In the genomic region with DNA sequence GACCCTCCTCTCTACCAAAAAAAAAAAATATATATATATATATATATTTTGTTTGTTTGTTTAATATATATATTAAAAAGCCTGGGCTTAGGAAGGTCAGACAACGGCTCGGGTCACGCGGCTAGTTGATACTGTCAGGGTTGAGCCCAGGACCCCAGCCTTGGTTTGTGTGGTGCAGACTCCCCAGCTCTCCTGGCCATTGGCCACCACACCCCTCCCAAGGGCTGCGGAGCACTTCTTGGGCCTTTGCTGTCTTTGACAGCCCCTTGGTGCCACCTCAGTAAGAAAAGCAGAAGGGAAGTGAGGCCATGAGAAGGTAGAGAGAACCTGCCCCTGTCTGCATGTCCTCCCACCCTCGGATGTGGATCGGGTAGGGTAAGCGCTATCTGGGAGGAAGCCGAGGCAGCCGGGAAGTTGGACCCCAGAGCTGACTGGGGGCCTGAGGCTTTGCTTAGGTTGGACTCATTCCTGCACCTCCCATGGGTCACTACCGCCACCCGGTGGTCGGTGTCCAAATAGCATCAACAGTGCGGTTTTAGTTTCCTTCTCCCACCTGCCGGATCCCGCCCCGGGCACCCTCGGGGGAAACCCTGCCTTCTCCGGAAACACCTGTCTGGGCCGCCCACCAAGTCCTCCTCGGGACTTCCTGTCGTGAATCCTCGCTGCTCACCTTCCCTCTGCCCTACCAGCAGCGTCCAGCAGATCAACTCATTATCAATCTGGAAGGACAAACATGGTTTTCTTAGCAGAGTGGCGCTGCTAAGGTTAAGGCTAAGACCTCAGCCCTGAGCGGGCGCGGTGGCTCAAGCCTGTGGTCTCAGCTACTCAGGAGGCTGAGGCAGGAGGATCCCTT, we compare ENCODE assay signal across 1 cellular context.
TF ChIP-seq lines count a peak whose summit lies in the region.

No MANE protein-coding gene starts in this region.

TF ChIP-seq in HepG2, 621 proteins besides CTCF, POLR2A, EP300 and RAD21 (continued from another document and continues in another):
- TF ChIP-seq ZNF484 (CRISPR knock-in tag; IDR thresholded peaks at IDR 0.05; ENCODE audit: borderline replicate concordance, low read depth): no peak
- TF ChIP-seq, protein P1, sequence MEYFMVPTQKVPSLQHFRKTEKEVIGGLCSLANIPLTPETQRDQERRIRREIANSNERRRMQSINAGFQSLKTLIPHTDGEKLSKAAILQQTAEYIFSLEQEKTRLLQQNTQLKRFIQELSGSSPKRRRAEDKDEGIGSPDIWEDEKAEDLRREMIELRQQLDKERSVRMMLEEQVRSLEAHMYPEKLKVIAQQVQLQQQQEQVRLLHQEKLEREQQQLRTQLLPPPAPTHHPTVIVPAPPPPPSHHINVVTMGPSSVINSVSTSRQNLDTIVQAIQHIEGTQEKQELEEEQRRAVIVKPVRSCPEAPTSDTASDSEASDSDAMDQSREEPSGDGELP (IDR thresholded peaks at IDR 0.05; ENCODE audit: borderline replicate concordance, low read depth): peak; percentile 52; the same call in 1 of the 2 replicates
- TF ChIP-seq, protein P2, sequence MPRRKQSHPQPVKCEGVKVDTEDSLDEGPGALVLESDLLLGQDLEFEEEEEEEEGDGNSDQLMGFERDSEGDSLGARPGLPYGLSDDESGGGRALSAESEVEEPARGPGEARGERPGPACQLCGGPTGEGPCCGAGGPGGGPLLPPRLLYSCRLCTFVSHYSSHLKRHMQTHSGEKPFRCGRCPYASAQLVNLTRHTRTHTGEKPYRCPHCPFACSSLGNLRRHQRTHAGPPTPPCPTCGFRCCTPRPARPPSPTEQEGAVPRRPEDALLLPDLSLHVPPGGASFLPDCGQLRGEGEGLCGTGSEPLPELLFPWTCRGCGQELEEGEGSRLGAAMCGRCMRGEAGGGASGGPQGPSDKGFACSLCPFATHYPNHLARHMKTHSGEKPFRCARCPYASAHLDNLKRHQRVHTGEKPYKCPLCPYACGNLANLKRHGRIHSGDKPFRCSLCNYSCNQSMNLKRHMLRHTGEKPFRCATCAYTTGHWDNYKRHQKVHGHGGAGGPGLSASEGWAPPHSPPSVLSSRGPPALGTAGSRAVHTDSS (CRISPR knock-in tag; conservative IDR thresholded peaks at IDR 0.05): no peak
- no peak for TF ChIP-seq POGZ (CRISPR knock-in tag; IDR thresholded peaks at IDR 0.05)
- TF ChIP-seq ISL2 (CRISPR knock-in tag; IDR thresholded peaks at IDR 0.05): no peak
- TF ChIP-seq ZC3H13 (CRISPR knock-in tag; IDR thresholded peaks at IDR 0.05): no peak
- TF ChIP-seq, protein P3, sequence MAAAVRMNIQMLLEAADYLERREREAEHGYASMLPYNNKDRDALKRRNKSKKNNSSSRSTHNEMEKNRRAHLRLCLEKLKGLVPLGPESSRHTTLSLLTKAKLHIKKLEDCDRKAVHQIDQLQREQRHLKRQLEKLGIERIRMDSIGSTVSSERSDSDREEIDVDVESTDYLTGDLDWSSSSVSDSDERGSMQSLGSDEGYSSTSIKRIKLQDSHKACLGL (CRISPR knock-in tag; IDR thresholded peaks at IDR 0.05): 0 out of 2 replicates have a peak, but pooled peaks have one; percentile 36
- TF ChIP-seq SP5 (CRISPR knock-in tag; IDR thresholded peaks at IDR 0.05; ENCODE audit: borderline replicate concordance, low read depth): no peak
- TF ChIP-seq GATAD2A (CRISPR knock-in tag; IDR thresholded peaks at IDR 0.05): peak; percentile 50
- TF ChIP-seq ZNF724P (CRISPR knock-in tag; IDR thresholded peaks at IDR 0.05; ENCODE audit: borderline replicate concordance): no peak
- TF ChIP-seq, protein P4, sequence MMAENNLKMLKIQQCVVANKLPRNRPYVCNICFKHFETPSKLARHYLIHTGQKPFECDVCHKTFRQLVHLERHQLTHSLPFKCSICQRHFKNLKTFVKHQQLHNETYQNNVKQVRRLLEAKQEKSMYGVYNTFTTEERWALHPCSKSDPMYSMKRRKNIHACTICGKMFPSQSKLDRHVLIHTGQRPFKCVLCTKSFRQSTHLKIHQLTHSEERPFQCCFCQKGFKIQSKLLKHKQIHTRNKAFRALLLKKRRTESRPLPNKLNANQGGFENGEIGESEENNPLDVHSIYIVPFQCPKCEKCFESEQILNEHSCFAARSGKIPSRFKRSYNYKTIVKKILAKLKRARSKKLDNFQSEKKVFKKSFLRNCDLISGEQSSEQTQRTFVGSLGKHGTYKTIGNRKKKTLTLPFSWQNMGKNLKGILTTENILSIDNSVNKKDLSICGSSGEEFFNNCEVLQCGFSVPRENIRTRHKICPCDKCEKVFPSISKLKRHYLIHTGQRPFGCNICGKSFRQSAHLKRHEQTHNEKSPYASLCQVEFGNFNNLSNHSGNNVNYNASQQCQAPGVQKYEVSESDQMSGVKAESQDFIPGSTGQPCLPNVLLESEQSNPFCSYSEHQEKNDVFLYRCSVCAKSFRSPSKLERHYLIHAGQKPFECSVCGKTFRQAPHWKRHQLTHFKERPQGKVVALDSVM (CRISPR knock-in tag; IDR thresholded peaks at IDR 0.05): peak; percentile 74
- TF ChIP-seq, protein P5, sequence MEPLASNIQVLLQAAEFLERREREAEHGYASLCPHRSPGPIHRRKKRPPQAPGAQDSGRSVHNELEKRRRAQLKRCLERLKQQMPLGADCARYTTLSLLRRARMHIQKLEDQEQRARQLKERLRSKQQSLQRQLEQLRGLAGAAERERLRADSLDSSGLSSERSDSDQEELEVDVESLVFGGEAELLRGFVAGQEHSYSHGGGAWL (CRISPR knock-in tag; IDR thresholded peaks at IDR 0.05): no peak
- no peak for TF ChIP-seq DNMT1 (CRISPR knock-in tag; IDR thresholded peaks at IDR 0.05)
- peak; percentile 97 for TF ChIP-seq STAG1 (CRISPR knock-in tag; IDR thresholded peaks at IDR 0.05)
- 0 out of 2 replicates have a peak, but pooled peaks have one; percentile 49 for TF ChIP-seq ZNF138 (CRISPR knock-in tag; IDR thresholded peaks at IDR 0.05; ENCODE audit: low read depth)
- TF ChIP-seq, protein P6, sequence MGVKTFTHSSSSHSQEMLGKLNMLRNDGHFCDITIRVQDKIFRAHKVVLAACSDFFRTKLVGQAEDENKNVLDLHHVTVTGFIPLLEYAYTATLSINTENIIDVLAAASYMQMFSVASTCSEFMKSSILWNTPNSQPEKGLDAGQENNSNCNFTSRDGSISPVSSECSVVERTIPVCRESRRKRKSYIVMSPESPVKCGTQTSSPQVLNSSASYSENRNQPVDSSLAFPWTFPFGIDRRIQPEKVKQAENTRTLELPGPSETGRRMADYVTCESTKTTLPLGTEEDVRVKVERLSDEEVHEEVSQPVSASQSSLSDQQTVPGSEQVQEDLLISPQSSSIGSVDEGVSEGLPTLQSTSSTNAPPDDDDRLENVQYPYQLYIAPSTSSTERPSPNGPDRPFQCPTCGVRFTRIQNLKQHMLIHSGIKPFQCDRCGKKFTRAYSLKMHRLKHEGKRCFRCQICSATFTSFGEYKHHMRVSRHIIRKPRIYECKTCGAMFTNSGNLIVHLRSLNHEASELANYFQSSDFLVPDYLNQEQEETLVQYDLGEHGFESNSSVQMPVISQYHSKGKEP (CRISPR knock-in tag; IDR thresholded peaks at IDR 0.05): no peak
- peak; percentile 42; the same call in 1 of the 2 replicates for TF ChIP-seq RXRB (CRISPR knock-in tag; IDR thresholded peaks at IDR 0.05; ENCODE audit: borderline replicate concordance)
- peak; percentile 47; the same call in 1 of the 2 replicates for TF ChIP-seq POLR2G (IDR thresholded peaks at IDR 0.05; ENCODE audit: low read depth, low read length)
- peak; percentile 63 for TF ChIP-seq THAP11 (CRISPR knock-in tag; IDR thresholded peaks at IDR 0.05)
- TF ChIP-seq MATR3 (CRISPR knock-in tag; IDR thresholded peaks at IDR 0.05): no peak
- TF ChIP-seq SOX6 (IDR thresholded peaks at IDR 0.05): no peak
- no peak for TF ChIP-seq SOX6 (CRISPR knock-in tag; IDR thresholded peaks at IDR 0.05)
- TF ChIP-seq RAD51 (IDR thresholded peaks at IDR 0.05; ENCODE audit: borderline replicate concordance): no peak
- TF ChIP-seq ZNF234 (CRISPR knock-in tag; conservative IDR thresholded peaks at IDR 0.05): no peak
- no peak for TF ChIP-seq ZNF841 (CRISPR knock-in tag; IDR thresholded peaks at IDR 0.05; ENCODE audit: borderline replicate concordance)
- no peak for TF ChIP-seq KAT7 (CRISPR knock-in tag; IDR thresholded peaks at IDR 0.05; ENCODE audit: borderline replicate concordance)
- TF ChIP-seq SMAD3 (CRISPR knock-in tag; IDR thresholded peaks at IDR 0.05): 0 out of 2 replicates have a peak, but pooled peaks have one; percentile 27
- 0 out of 2 replicates have a peak, but pooled peaks have one; percentile 31 for TF ChIP-seq ZNF709 (CRISPR knock-in tag; IDR thresholded peaks at IDR 0.05)
- TF ChIP-seq, protein P7, sequence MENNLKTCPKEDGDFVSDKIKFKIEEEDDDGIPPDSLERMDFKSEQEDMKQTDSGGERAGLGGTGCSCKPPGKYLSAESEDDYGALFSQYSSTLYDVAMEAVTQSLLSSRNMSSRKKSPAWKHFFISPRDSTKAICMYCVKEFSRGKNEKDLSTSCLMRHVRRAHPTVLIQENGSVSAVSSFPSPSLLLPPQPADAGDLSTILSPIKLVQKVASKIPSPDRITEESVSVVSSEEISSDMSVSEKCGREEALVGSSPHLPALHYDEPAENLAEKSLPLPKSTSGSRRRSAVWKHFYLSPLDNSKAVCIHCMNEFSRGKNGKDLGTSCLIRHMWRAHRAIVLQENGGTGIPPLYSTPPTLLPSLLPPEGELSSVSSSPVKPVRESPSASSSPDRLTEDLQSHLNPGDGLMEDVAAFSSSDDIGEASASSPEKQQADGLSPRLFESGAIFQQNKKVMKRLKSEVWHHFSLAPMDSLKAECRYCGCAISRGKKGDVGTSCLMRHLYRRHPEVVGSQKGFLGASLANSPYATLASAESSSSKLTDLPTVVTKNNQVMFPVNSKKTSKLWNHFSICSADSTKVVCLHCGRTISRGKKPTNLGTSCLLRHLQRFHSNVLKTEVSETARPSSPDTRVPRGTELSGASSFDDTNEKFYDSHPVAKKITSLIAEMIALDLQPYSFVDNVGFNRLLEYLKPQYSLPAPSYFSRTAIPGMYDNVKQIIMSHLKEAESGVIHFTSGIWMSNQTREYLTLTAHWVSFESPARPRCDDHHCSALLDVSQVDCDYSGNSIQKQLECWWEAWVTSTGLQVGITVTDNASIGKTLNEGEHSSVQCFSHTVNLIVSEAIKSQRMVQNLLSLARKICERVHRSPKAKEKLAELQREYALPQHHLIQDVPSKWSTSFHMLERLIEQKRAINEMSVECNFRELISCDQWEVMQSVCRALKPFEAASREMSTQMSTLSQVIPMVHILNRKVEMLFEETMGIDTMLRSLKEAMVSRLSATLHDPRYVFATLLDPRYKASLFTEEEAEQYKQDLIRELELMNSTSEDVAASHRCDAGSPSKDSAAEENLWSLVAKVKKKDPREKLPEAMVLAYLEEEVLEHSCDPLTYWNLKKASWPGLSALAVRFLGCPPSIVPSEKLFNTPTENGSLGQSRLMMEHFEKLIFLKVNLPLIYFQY (CRISPR knock-in tag; IDR thresholded peaks at IDR 0.05; ENCODE audit: borderline replicate concordance): no peak
- no peak for TF ChIP-seq EHMT2 (IDR thresholded peaks at IDR 0.05; ENCODE audit: borderline replicate concordance, low read depth, low read length)
- TF ChIP-seq AGO2 (optimal IDR thresholded peaks at IDR 0.05; ENCODE audit: low read depth, low read length): no peak
- 0 out of 2 replicates have a peak, but pooled peaks have one; percentile 50 for TF ChIP-seq CENPT (CRISPR knock-in tag; IDR thresholded peaks at IDR 0.05; ENCODE audit: low read depth)
- TF ChIP-seq, protein P8, sequence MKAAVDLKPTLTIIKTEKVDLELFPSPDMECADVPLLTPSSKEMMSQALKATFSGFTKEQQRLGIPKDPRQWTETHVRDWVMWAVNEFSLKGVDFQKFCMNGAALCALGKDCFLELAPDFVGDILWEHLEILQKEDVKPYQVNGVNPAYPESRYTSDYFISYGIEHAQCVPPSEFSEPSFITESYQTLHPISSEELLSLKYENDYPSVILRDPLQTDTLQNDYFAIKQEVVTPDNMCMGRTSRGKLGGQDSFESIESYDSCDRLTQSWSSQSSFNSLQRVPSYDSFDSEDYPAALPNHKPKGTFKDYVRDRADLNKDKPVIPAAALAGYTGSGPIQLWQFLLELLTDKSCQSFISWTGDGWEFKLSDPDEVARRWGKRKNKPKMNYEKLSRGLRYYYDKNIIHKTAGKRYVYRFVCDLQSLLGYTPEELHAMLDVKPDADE (CRISPR knock-in tag; IDR thresholded peaks at IDR 0.05): no peak
- no peak for TF ChIP-seq MLLT10 (CRISPR knock-in tag; IDR thresholded peaks at IDR 0.05)
- 0 out of 2 replicates have a peak, but pooled peaks have one; percentile 43 for TF ChIP-seq ZSCAN31 (CRISPR knock-in tag; IDR thresholded peaks at IDR 0.05; ENCODE audit: low read depth)
- TF ChIP-seq PAX8 (CRISPR knock-in tag; IDR thresholded peaks at IDR 0.05; ENCODE audit: borderline replicate concordance): no peak
- TF ChIP-seq TBP (CRISPR knock-in tag; IDR thresholded peaks at IDR 0.05): no peak
- TF ChIP-seq IRF2 (CRISPR knock-in tag; IDR thresholded peaks at IDR 0.05): peak; percentile 50; the same call in 1 of the 2 replicates
- no peak for TF ChIP-seq ZFP36 (IDR thresholded peaks at IDR 0.05; ENCODE audit: borderline replicate concordance, low read depth, low read length, partially characterized antibody)
- TF ChIP-seq, protein P9, sequence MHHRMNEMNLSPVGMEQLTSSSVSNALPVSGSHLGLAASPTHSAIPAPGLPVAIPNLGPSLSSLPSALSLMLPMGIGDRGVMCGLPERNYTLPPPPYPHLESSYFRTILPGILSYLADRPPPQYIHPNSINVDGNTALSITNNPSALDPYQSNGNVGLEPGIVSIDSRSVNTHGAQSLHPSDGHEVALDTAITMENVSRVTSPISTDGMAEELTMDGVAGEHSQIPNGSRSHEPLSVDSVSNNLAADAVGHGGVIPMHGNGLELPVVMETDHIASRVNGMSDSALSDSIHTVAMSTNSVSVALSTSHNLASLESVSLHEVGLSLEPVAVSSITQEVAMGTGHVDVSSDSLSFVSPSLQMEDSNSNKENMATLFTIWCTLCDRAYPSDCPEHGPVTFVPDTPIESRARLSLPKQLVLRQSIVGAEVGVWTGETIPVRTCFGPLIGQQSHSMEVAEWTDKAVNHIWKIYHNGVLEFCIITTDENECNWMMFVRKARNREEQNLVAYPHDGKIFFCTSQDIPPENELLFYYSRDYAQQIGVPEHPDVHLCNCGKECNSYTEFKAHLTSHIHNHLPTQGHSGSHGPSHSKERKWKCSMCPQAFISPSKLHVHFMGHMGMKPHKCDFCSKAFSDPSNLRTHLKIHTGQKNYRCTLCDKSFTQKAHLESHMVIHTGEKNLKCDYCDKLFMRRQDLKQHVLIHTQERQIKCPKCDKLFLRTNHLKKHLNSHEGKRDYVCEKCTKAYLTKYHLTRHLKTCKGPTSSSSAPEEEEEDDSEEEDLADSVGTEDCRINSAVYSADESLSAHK (CRISPR knock-in tag; IDR thresholded peaks at IDR 0.05; ENCODE audit: borderline replicate concordance): no peak
- TF ChIP-seq, protein P10, sequence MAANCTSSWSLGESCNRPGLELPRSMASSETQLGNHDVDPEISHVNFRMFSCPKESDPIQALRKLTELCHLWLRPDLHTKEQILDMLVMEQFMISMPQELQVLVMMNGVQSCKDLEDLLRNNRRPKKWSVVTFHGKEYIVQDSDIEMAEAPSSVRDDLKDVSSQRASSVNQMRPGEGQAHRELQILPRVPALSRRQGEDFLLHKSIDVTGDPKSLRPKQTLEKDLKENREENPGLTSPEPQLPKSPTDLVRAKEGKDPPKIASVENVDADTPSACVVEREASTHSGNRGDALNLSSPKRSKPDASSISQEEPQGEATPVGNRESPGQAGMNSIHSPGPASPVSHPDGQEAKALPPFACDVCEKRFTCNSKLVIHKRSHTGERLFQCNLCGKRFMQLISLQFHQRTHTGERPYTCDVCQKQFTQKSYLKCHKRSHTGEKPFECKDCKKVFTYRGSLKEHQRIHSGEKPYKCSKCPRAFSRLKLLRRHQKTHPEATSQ (CRISPR knock-in tag; IDR thresholded peaks at IDR 0.05; ENCODE audit: borderline replicate concordance): no peak
- no peak for TF ChIP-seq FOSL1 (CRISPR knock-in tag; IDR thresholded peaks at IDR 0.05; ENCODE audit: borderline replicate concordance)
- 0 out of 2 replicates have a peak, but pooled peaks have one; percentile 34 for TF ChIP-seq ZFP1 (CRISPR knock-in tag; IDR thresholded peaks at IDR 0.05)
